8 cellular contexts compared by ENCODE assay signal in genomic region chr3:72847751-72848702, GRCh38. TPM values are rescaled to one million over a fixed set of nuclear protein-coding genes. Genes with fewer than 3 reads are reported as not detected.
A peak's percentile ranks its signal among the peaks of the same experiment; 100 is the strongest.
DNase-seq lines count a peak whose midpoint lies in the region; ATAC-seq and TF ChIP-seq lines count a peak whose summit lies in the region.

TSS of gene SHQ1 (minus strand) at chr3:72848445. CDS start at chr3:72848340, 105 bp downstream.

- H3K27ac Mint-ChIP-seq in natural killer cell treated with Interleukin-12 subunit alpha and Interleukin-12 subunit beta and Interleukin-15 and Interleukin-18, amount 100 ng/mL, for 72 hours: peak within 1 kb of the TSS; percentile 61 to 84

- peaks cover 26 to 52% of the 10 kb centered on the region in 2 donors for H3K4me1 Mint-ChIP-seq in natural killer cell treated with Interleukin-12 subunit alpha and Interleukin-12 subunit beta and Interleukin-15 and Interleukin-18, amount 100 ng/mL, for 72 hours (ENCODE audit: low read depth in 2 of 2)

- no peak for TF ChIP-seq CTCF in LNCaP clone FGC (IDR thresholded peaks at IDR 0.05; ENCODE audit: control insufficient read depth, extremely low read depth, insufficient read depth)
- no peak for TF ChIP-seq CTCF in fibroblast of the aortic adventitia (IDR thresholded peaks at IDR 0.05; ENCODE audit: insufficient read depth, low read length)

- H3K4me3 Mint-ChIP-seq in natural killer cell treated with Interleukin-12 subunit alpha and Interleukin-12 subunit beta and Interleukin-15 and Interleukin-18, amount 100 ng/mL, for 72 hours: peak within 1 kb of the TSS; percentile 98

- no peaks in the 10 kb centered on the region for H3K9me3 Mint-ChIP-seq in natural killer cell treated with Interleukin-12 subunit alpha and Interleukin-12 subunit beta and Interleukin-15 and Interleukin-18, amount 100 ng/mL, for 72 hours

- DNase-seq in ELR (ENCODE audit: low read depth): peak; percentile 96
- DNase-seq in H4 (ENCODE audit: low spot score): peak; percentile 88
- peak; percentile 90 for DNase-seq in LNCaP clone FGC (ENCODE audit: low read depth)
- peak; percentile 94 to 95 for DNase-seq in SHP77 (lab: John Stamatoyannopoulos, UW)
- DNase-seq in activated T-helper 9 cell treated with anti-CD3 and anti-CD28 coated beads, Interleukin-2, amount 50 U/mL, for 16 hours (ENCODE audit: low read depth): peak; percentile 91
- DNase-seq in fibroblast of the aortic adventitia (ENCODE audit: low read depth): peak; percentile 93
- peak; percentile 95 for DNase-seq in natural killer cell treated with Interleukin-12 subunit alpha and Interleukin-12 subunit beta and Interleukin-15 and Interleukin-18, amount 100 ng/mL, for 72 hours (ENCODE audit: low spot score)
- peak; percentile 95 for DNase-seq in stimulated activated naive CD4-positive, alpha-beta T cell treated with Interleukin-2 at 50 U/mL for 16 hours (lab: John Stamatoyannopoulos, UW)

- peak within 1 kb of the TSS; percentile 83 for H3K4me3 ChIP-seq in LNCaP clone FGC (ENCODE audit: low read depth, low read length)
- H3K4me3 ChIP-seq in fibroblast of the aortic adventitia (ENCODE audit: low read depth, low read length): peak within 1 kb of the TSS; percentile 99

- peak; percentile 97 to 99 for ATAC-seq in natural killer cell treated with Interleukin-12 subunit alpha and Interleukin-12 subunit beta and Interleukin-15 and Interleukin-18, amount 100 ng/mL, for 72 hours

- H3K27me3 Mint-ChIP-seq in natural killer cell treated with Interleukin-12 subunit alpha and Interleukin-12 subunit beta and Interleukin-15 and Interleukin-18, amount 100 ng/mL, for 72 hours: no peaks in the 10 kb centered on the region

- peaks cover 11% of the 10 kb centered on the region for H3K36me3 Mint-ChIP-seq in natural killer cell treated with Interleukin-12 subunit alpha and Interleukin-12 subunit beta and Interleukin-15 and Interleukin-18, amount 100 ng/mL, for 72 hours

RNA-seq across cellular contexts. Expression of gene SHQ1, which starts in this region (rescaled TPM):
- total RNA-seq in H4 (2014; rRNA removed; shearing (Covaris generic)): 19.5 and 22.3 TPM in 2 replicates
- 21.5 and 39.2 TPM in 2 replicates for total RNA-seq in fibroblast of the aortic adventitia (ENCODE audit: low replicate concordance)
- 10 to 100 TPM; 28.9 to 59.1 TPM for total RNA-seq in natural killer cell treated with Interleukin-12 subunit alpha and Interleukin-12 subunit beta and Interleukin-15 and Interleukin-18, amount 100 ng/mL, for 72 hours

Comparison
In these comparisons a context has a peak if more than half of its experiments do, and no peak if none do; other contexts are left out.
1. Peak in every context shown above with its lines: DNase-seq, ATAC-seq and H3K4me3 ChIP-seq.